In genomic region chr4:76058888-76059426, GRCh38 we compare ENCODE assay signal across 18 cellular contexts. TPM values are rescaled to one million over a fixed set of nuclear protein-coding genes. Genes with fewer than 3 reads are reported as not detected.
DNase-seq lines count a peak whose midpoint lies in the region; ATAC-seq, FAIRE-seq and TF ChIP-seq lines count a peak whose summit lies in the region.
"Had no signal": no experiment of that assay in that cellular context is flagged by ENCODE, and none has a peak within 500 bp of the region (broad histone marks: within the 10 kb centered on the region; RNA-seq: fewer than 3 reads in every experiment).

No MANE protein-coding gene starts in this region.

- H3K4me3 Mint-ChIP-seq in activated T-cell treated with anti-CD3 and anti-CD28 coated beads, Interleukin-2, amount 50 U/mL, for 24 hours = peak overlapping the region; percentile 1
- H3K4me3 Mint-ChIP-seq in stimulated activated effector memory CD8-positive, alpha-beta T cell treated with anti-CD3 and anti-CD28 coated beads, Interleukin-12 subunit alpha, Interleukin-12 subunit beta, amount 100 ng/mL, for 72 hours = peak overlapping the region; percentile 33
- H3K4me3 Mint-ChIP-seq: activated naive CD4-positive, alpha-beta T cell treated with anti-CD3 and anti-CD28 coated beads for 36 hours; effector memory CD8-positive, alpha-beta T cell; immature natural killer cell had no signal

- no peaks in the 10 kb centered on the region for H3K9me3 Mint-ChIP-seq in activated T-cell treated with anti-CD3 and anti-CD28 coated beads, Interleukin-2, amount 50 U/mL, for 24 hours
- no peaks in the 10 kb centered on the region for H3K9me3 Mint-ChIP-seq in stimulated activated effector memory CD8-positive, alpha-beta T cell treated with anti-CD3 and anti-CD28 coated beads, Interleukin-12 subunit alpha, Interleukin-12 subunit beta, amount 100 ng/mL, for 72 hours
- H3K9me3 Mint-ChIP-seq: activated naive CD4-positive, alpha-beta T cell treated with anti-CD3 and anti-CD28 coated beads for 36 hours; effector memory CD8-positive, alpha-beta T cell; immature natural killer cell had no signal

- TF ChIP-seq CTCF in bronchial epithelial cell (IDR thresholded peaks at IDR 0.05; ENCODE audit: insufficient read depth, low read length, severe bottlenecking) = no peak

- peaks cover 69% of the 10 kb centered on the region for H3K4me1 Mint-ChIP-seq in activated T-cell treated with anti-CD3 and anti-CD28 coated beads, Interleukin-2, amount 50 U/mL, for 24 hours (ENCODE audit: low read depth)
- H3K4me1 Mint-ChIP-seq in stimulated activated effector memory CD8-positive, alpha-beta T cell treated with anti-CD3 and anti-CD28 coated beads, Interleukin-12 subunit alpha, Interleukin-12 subunit beta, amount 100 ng/mL, for 72 hours = peaks cover 48% of the 10 kb centered on the region
- H3K4me1 Mint-ChIP-seq: immature natural killer cell had no signal

- no peak overlapping the region for H3K4me3 ChIP-seq in bronchial epithelial cell (ENCODE audit: low read depth, low read length)
- H3K4me3 ChIP-seq: gastrocnemius medialis had no signal

- no peak for ATAC-seq in stimulated activated effector memory CD8-positive, alpha-beta T cell treated with anti-CD3 and anti-CD28 coated beads, Interleukin-12 subunit alpha, Interleukin-12 subunit beta, amount 100 ng/mL, for 72 hours
- no peak for ATAC-seq in activated CD4-positive, CD25-positive, alpha-beta regulatory T cell treated with anti-CD3 and anti-CD28 coated beads, Interleukin-2, amount 50 U/mL, for 24 hours
- ATAC-seq in GM21360 (IDR thresholded peaks at IDR 0.05; ENCODE audit: unreplicated experiment) = no peak
- ATAC-seq: effector memory CD8-positive, alpha-beta T cell; gastrocnemius medialis had no signal

- H3K36me3 ChIP-seq in bronchial epithelial cell (ENCODE audit: control insufficient read depth, insufficient read depth, low read length) = no peaks in the 10 kb centered on the region
- H3K36me3 ChIP-seq: gastrocnemius medialis had no signal

- H3K27me3 ChIP-seq in bronchial epithelial cell (ENCODE audit: control insufficient read depth, insufficient read depth, low read length) = no peaks in the 10 kb centered on the region
- H3K27me3 ChIP-seq: gastrocnemius medialis had no signal

- H3K27me3 Mint-ChIP-seq in activated T-cell treated with anti-CD3 and anti-CD28 coated beads, Interleukin-2, amount 50 U/mL, for 24 hours = peaks cover 36% of the 10 kb centered on the region

- no peak for DNase-seq in activated T-cell treated with anti-CD3 and anti-CD28 coated beads, Interleukin-2, amount 50 U/mL, for 24 hours
- DNase-seq in activated T-cell treated with anti-CD3 and anti-CD28 coated beads for 4 hours (no peak), OCI-M1 (lab: John Stamatoyannopoulos, UW) (peak; percentile 84), bronchial epithelial cell (ENCODE audit: low read depth) (peak; percentile 57), cerebellar cortex (ENCODE audit: low spot score) (no peak)
- no peak for DNase-seq in stimulated activated effector memory CD8-positive, alpha-beta T cell treated with anti-CD3 and anti-CD28 coated beads, Interleukin-12 subunit alpha, Interleukin-12 subunit beta, amount 100 ng/mL, for 72 hours (ENCODE audit: low spot score in 2 of 2)
- DNase-seq: activated naive CD4-positive, alpha-beta T cell treated with anti-CD3 and anti-CD28 coated beads for 36 hours; effector memory CD8-positive, alpha-beta T cell; gastrocnemius medialis; GOT3; immature natural killer cell; KBM-7; NCI-H1436 treated with DMSO at 0.1 percent for 48 hours; nucleus accumbens had no signal

- H3K36me3 Mint-ChIP-seq in activated T-cell treated with anti-CD3 and anti-CD28 coated beads, Interleukin-2, amount 50 U/mL, for 24 hours (ENCODE audit: low read depth) = no peaks in the 10 kb centered on the region
- peaks cover 5% of the 10 kb centered on the region for H3K36me3 Mint-ChIP-seq in stimulated activated effector memory CD8-positive, alpha-beta T cell treated with anti-CD3 and anti-CD28 coated beads, Interleukin-12 subunit alpha, Interleukin-12 subunit beta, amount 100 ng/mL, for 72 hours
- H3K36me3 Mint-ChIP-seq: immature natural killer cell had no signal

- no peak for FAIRE-seq in bronchial epithelial cell (lab: Jason Lieb, UNC)

- H3K27ac Mint-ChIP-seq in activated T-cell treated with anti-CD3 and anti-CD28 coated beads, Interleukin-2, amount 50 U/mL, for 24 hours = peak overlapping the region; percentile 89
- H3K27ac Mint-ChIP-seq in stimulated activated effector memory CD8-positive, alpha-beta T cell treated with anti-CD3 and anti-CD28 coated beads, Interleukin-12 subunit alpha, Interleukin-12 subunit beta, amount 100 ng/mL, for 72 hours = peak overlapping the region; percentile 49
- H3K27ac Mint-ChIP-seq: activated naive CD4-positive, alpha-beta T cell treated with anti-CD3 and anti-CD28 coated beads for 36 hours; effector memory CD8-positive, alpha-beta T cell; immature natural killer cell had no signal

RNA-seq across cellular contexts. Expression of gene ART3, which starts 15.6 kb away (rescaled TPM):
- total RNA-seq in bronchial epithelial cell = under 0.01 TPM in 1 of 2 replicates, not detected in the other
- total RNA-seq: activated naive CD4-positive, alpha-beta T cell treated with anti-CD3 and anti-CD28 coated beads for 36 hours; NCI-H460 had no signal

RNA-seq across cellular contexts. Expression of gene CXCL11, which starts 23.1 kb away (rescaled TPM):
- total RNA-seq in bronchial epithelial cell = not detected in 2 replicates
- total RNA-seq: activated naive CD4-positive, alpha-beta T cell treated with anti-CD3 and anti-CD28 coated beads for 36 hours; gastrocnemius medialis; NCI-H460 had no signal

RNA-seq across cellular contexts. Expression of gene CXCL10, which starts 35.7 kb away (rescaled TPM):
- total RNA-seq in bronchial epithelial cell = 0.13 TPM in 1 of 2 replicates, not detected in the other
- total RNA-seq: NCI-H460 had no signal

RNA-seq across cellular contexts. Expression of gene CXCL9, which starts 51.6 kb away (rescaled TPM):
- total RNA-seq in bronchial epithelial cell = not detected in 2 replicates
- total RNA-seq: NCI-H460, RPMI7951 had no signal

Comparison
In these comparisons a context has a peak if more than half of its experiments do, and no peak if none do; other contexts are left out.
1. DNase-seq: peak in OCI-M1 (single experiment) and bronchial epithelial cell (single experiment); none in activated T-cell treated with anti-CD3 and anti-CD28 coated beads, Interleukin-2, amount 50 U/mL, for 24 hours (single experiment), activated T-cell treated with anti-CD3 and anti-CD28 coated beads for 4 hours (single experiment), stimulated activated effector memory CD8-positive, alpha-beta T cell treated with anti-CD3 and anti-CD28 coated beads, Interleukin-12 subunit alpha, Interleukin-12 subunit beta, amount 100 ng/mL, for 72 hours (0 of 2) and cerebellar cortex (single experiment).